Comparison of ENCODE assay signal across 8 cellular contexts in genomic region chr22:38697055-38697980, GRCh38. TPM values are rescaled to one million over a fixed set of nuclear protein-coding genes. Genes with fewer than 3 reads are reported as not detected.
DNase-seq lines count a peak whose midpoint lies in the region; ATAC-seq, FAIRE-seq and TF ChIP-seq lines count a peak whose summit lies in the region.

No MANE protein-coding gene starts in this region.

- TF ChIP-seq POLR2A in GM12892 (IDR thresholded peaks at IDR 0.05; ENCODE audit: low read depth, low read length): no peak

- H3K4me1 ChIP-seq in left ventricle myocardium inferior: peaks cover 79% of the 10 kb centered on the region

- H3K4me1 Mint-ChIP-seq in stimulated activated naive B cell treated with anti-CD40 and anti-IgM and Interleukin-4, amounts not matched to agents 10 μg/mL and 1 μg/mL and 100 μg/mL, for 72 hours: peaks cover 40 to 60% of the 10 kb centered on the region in 2 donors

- FAIRE-seq in GM12892 (lab: Jason Lieb, UNC): no peak

- intact Hi-C loops in left ventricle myocardium inferior (cut with micrococcal nuclease): no loop called here

- peak in 67 of 76 experiments; percentile 21 to 78 (median 52) for DNase-seq in HUDEP-2 (lab: John Stamatoyannopoulos, UW; ENCODE audit: unreplicated experiment in 76 of 76)
- no peak for DNase-seq in activated naive CD4-positive, alpha-beta T cell treated with anti-CD3 and anti-CD28 coated beads, Interleukin-2, amount 50 U/mL, for 72 hours (ENCODE audit: low spot score in 2 of 2)
- DNase-seq in left ventricle myocardium inferior: no peak
- DNase-seq in stimulated activated naive B cell treated with anti-CD40 and anti-IgM and Interleukin-4, amounts not matched to agents 10 μg/mL and 1 μg/mL and 100 μg/mL, for 72 hours: no peak
- no peak for DNase-seq in CD1c-positive myeloid dendritic cell (ENCODE audit: extremely low spot score)
- DNase-seq in GM12892 (ENCODE audit: insufficient read length): no peak

- no peak for ATAC-seq in activated naive CD4-positive, alpha-beta T cell treated with anti-CD3 and anti-CD28 coated beads, Interleukin-2, amount 50 U/mL, for 72 hours
- no peak for ATAC-seq in stimulated activated naive B cell treated with anti-CD40 and anti-IgM and Interleukin-4, amounts not matched to agents 10 μg/mL and 1 μg/mL and 100 μg/mL, for 72 hours (replicated peaks)
- ATAC-seq in GM18858 (IDR thresholded peaks at IDR 0.05; ENCODE audit: unreplicated experiment): no peak
- no peak for ATAC-seq in GM19023 (IDR thresholded peaks at IDR 0.05; ENCODE audit: unreplicated experiment)

- H3K9me3 Mint-ChIP-seq in activated naive CD4-positive, alpha-beta T cell treated with anti-CD3 and anti-CD28 coated beads, Interleukin-2, amount 50 U/mL, for 72 hours: no peaks in the 10 kb centered on the region
- H3K9me3 Mint-ChIP-seq in stimulated activated naive B cell treated with anti-CD40 and anti-IgM and Interleukin-4, amounts not matched to agents 10 μg/mL and 1 μg/mL and 100 μg/mL, for 72 hours: no peaks in the 10 kb centered on the region

- H3K36me3 ChIP-seq in left ventricle myocardium inferior: peaks cover 12% of the 10 kb centered on the region

- peak overlapping the region; percentile 85 for H3K4me3 ChIP-seq in left ventricle myocardium inferior

- peak overlapping the region; percentile 55 to 66 for H3K4me3 Mint-ChIP-seq in stimulated activated naive B cell treated with anti-CD40 and anti-IgM and Interleukin-4, amounts not matched to agents 10 μg/mL and 1 μg/mL and 100 μg/mL, for 72 hours

- H3K27ac ChIP-seq in left ventricle myocardium inferior (replicated peaks): peak overlapping the region; percentile 95

- no peaks in the 10 kb centered on the region for H3K9me3 ChIP-seq in left ventricle myocardium inferior (replicated peaks)

- H3K36me3 Mint-ChIP-seq in activated naive CD4-positive, alpha-beta T cell treated with anti-CD3 and anti-CD28 coated beads, Interleukin-2, amount 50 U/mL, for 72 hours: peaks cover 38 to 55% of the 10 kb centered on the region in 2 donors
- H3K36me3 Mint-ChIP-seq in stimulated activated naive B cell treated with anti-CD40 and anti-IgM and Interleukin-4, amounts not matched to agents 10 μg/mL and 1 μg/mL and 100 μg/mL, for 72 hours: peaks cover 27 to 43% of the 10 kb centered on the region in 2 donors

- no peak for TF ChIP-seq CTCF in left ventricle myocardium inferior (IDR thresholded peaks at IDR 0.05; ENCODE audit: borderline replicate concordance)

- H3K27me3 ChIP-seq in left ventricle myocardium inferior (ENCODE audit: low read depth): no peaks in the 10 kb centered on the region

- no peaks in the 10 kb centered on the region for H3K27me3 Mint-ChIP-seq in stimulated activated naive B cell treated with anti-CD40 and anti-IgM and Interleukin-4, amounts not matched to agents 10 μg/mL and 1 μg/mL and 100 μg/mL, for 72 hours

- peak overlapping the region; percentile 80 to 87 for H3K27ac Mint-ChIP-seq in activated naive CD4-positive, alpha-beta T cell treated with anti-CD3 and anti-CD28 coated beads, Interleukin-2, amount 50 U/mL, for 72 hours
- H3K27ac Mint-ChIP-seq in stimulated activated naive B cell treated with anti-CD40 and anti-IgM and Interleukin-4, amounts not matched to agents 10 μg/mL and 1 μg/mL and 100 μg/mL, for 72 hours: peak overlapping the region; percentile 20

RNA-seq across cellular contexts. Expression of gene JOSD1, which starts 3.4 kb away (rescaled TPM):
- 10 to 100 TPM; 70.0 to 79.0 TPM for total RNA-seq in activated naive CD4-positive, alpha-beta T cell treated with anti-CD3 and anti-CD28 coated beads, Interleukin-2, amount 50 U/mL, for 72 hours
- total RNA-seq in left ventricle myocardium inferior: 18.7 TPM
- 39.6 TPM for polyA plus RNA-seq in GM12892 (2012; ENCODE audit: missing spikeins)

RNA-seq across cellular contexts. Expression of gene GTPBP1, which starts 8.4 kb away (rescaled TPM):
- total RNA-seq in activated naive CD4-positive, alpha-beta T cell treated with anti-CD3 and anti-CD28 coated beads, Interleukin-2, amount 50 U/mL, for 72 hours: 100 to 1,000 TPM; 109 to 142 TPM
- total RNA-seq in left ventricle myocardium inferior: 28.9 TPM
- polyA plus RNA-seq in GM12892 (2012; ENCODE audit: missing spikeins): 34.4 TPM

RNA-seq across cellular contexts. Expression of gene TOMM22, which starts 15.6 kb away (rescaled TPM):
- 100 to 1,000 TPM; 116 to 120 TPM for total RNA-seq in activated naive CD4-positive, alpha-beta T cell treated with anti-CD3 and anti-CD28 coated beads, Interleukin-2, amount 50 U/mL, for 72 hours
- 66.6 TPM for total RNA-seq in left ventricle myocardium inferior
- polyA plus RNA-seq in GM12892 (2012; ENCODE audit: missing spikeins): 98.6 TPM

RNA-seq across cellular contexts. Expression of gene CBY1, which starts 40.9 kb away (rescaled TPM):
- 10 to 100 TPM in 1 of 2 donors, 1 to 10 TPM in 1; 5.7 to 19.0 TPM for total RNA-seq in activated naive CD4-positive, alpha-beta T cell treated with anti-CD3 and anti-CD28 coated beads, Interleukin-2, amount 50 U/mL, for 72 hours
- 44.4 TPM for total RNA-seq in left ventricle myocardium inferior
- polyA plus RNA-seq in GM12892 (2012; ENCODE audit: missing spikeins): 11.0 TPM

RNA-seq across cellular contexts. Expression of gene FAM227A, which starts 41.1 kb away (rescaled TPM):
- 1 to 10 TPM in 1 of 2 donors, under 1 TPM in 1; 0.37 to 1.2 TPM for total RNA-seq in activated naive CD4-positive, alpha-beta T cell treated with anti-CD3 and anti-CD28 coated beads, Interleukin-2, amount 50 U/mL, for 72 hours
- 1.0 TPM for total RNA-seq in left ventricle myocardium inferior
- 1.1 TPM for polyA plus RNA-seq in GM12892 (2012; ENCODE audit: missing spikeins)

Comparison
In these comparisons a context has a peak if more than half of its experiments do, and no peak if none do; other contexts are left out.
1. DNase-seq: peak in HUDEP-2 (67 of 76); none in activated naive CD4-positive, alpha-beta T cell treated with anti-CD3 and anti-CD28 coated beads, Interleukin-2, amount 50 U/mL, for 72 hours (0 of 2), left ventricle myocardium inferior (single experiment), stimulated activated naive B cell treated with anti-CD40 and anti-IgM and Interleukin-4, amounts not matched to agents 10 μg/mL and 1 μg/mL and 100 μg/mL, for 72 hours (single experiment), CD1c-positive myeloid dendritic cell (single experiment) and GM12892 (single experiment).